Comparison of ENCODE assay signal across 1 cellular context in genomic region chr6:45527210-45527609, GRCh38.
TF ChIP-seq lines count a peak whose summit lies in the region.

No MANE protein-coding gene starts in this region.

TF ChIP-seq in HepG2, 621 proteins besides CTCF, POLR2A, EP300 and RAD21 (continued from another document):
- TF ChIP-seq, protein P1, sequence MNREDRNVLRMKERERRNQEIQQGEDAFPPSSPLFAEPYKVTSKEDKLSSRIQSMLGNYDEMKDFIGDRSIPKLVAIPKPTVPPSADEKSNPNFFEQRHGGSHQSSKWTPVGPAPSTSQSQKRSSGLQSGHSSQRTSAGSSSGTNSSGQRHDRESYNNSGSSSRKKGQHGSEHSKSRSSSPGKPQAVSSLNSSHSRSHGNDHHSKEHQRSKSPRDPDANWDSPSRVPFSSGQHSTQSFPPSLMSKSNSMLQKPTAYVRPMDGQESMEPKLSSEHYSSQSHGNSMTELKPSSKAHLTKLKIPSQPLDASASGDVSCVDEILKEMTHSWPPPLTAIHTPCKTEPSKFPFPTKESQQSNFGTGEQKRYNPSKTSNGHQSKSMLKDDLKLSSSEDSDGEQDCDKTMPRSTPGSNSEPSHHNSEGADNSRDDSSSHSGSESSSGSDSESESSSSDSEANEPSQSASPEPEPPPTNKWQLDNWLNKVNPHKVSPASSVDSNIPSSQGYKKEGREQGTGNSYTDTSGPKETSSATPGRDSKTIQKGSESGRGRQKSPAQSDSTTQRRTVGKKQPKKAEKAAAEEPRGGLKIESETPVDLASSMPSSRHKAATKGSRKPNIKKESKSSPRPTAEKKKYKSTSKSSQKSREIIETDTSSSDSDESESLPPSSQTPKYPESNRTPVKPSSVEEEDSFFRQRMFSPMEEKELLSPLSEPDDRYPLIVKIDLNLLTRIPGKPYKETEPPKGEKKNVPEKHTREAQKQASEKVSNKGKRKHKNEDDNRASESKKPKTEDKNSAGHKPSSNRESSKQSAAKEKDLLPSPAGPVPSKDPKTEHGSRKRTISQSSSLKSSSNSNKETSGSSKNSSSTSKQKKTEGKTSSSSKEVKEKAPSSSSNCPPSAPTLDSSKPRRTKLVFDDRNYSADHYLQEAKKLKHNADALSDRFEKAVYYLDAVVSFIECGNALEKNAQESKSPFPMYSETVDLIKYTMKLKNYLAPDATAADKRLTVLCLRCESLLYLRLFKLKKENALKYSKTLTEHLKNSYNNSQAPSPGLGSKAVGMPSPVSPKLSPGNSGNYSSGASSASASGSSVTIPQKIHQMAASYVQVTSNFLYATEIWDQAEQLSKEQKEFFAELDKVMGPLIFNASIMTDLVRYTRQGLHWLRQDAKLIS (CRISPR knock-in tag; IDR thresholded peaks at IDR 0.05), result no peak
- TF ChIP-seq ZNF563 (CRISPR knock-in tag; IDR thresholded peaks at IDR 0.05) (no peak), PATZ1 (CRISPR knock-in tag; IDR thresholded peaks at IDR 0.05) (no peak), GZF1 (CRISPR knock-in tag; IDR thresholded peaks at IDR 0.05) (no peak)
